Comparison of ENCODE assay signal across 8 cellular contexts in genomic region chr6:124961784-124962611, GRCh38. TPM values are rescaled to one million over a fixed set of nuclear protein-coding genes. Genes with fewer than 3 reads are reported as not detected.
DNase-seq lines count a peak whose midpoint lies in the region; ATAC-seq and TF ChIP-seq lines count a peak whose summit lies in the region.

A gene with protein sequence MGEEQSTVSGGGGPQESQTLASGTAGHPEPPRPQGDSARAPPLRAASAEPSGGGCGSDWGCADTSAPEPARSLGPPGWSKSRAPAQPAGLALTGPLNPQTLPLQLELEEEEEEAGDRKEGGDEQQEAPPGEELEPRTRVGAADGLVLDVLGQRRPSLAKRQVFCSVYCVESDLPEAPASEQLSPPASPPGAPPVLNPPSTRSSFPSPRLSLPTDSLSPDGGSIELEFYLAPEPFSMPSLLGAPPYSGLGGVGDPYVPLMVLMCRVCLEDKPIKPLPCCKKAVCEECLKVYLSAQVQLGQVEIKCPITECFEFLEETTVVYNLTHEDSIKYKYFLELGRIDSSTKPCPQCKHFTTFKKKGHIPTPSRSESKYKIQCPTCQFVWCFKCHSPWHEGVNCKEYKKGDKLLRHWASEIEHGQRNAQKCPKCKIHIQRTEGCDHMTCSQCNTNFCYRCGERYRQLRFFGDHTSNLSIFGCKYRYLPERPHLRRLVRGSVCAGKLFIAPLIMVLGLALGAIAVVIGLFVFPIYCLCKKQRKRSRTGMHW (plus strand): TSS chr6:124962437. CDS start chr6:124962545, 108 bp downstream.

- no peak for TF ChIP-seq CTCF in WI38 (IDR thresholded peaks at IDR 0.05; ENCODE audit: low read depth, low read length)
- peak in 1 of 3 experiments; percentile 26 for TF ChIP-seq CTCF in esophagus muscularis mucosa (IDR thresholded peaks at IDR 0.05)
- TF ChIP-seq CTCF in thyroid gland (IDR thresholded peaks at IDR 0.05) = peak in 2 of 6 experiments; percentile 22 to 29

- 2% methylated on average over 12 of the region's 99 CpGs for WGBS in esophagus muscularis mucosa
- WGBS in thyroid gland, 2 donors = 0% methylated on average over 7 to 26 of the region's 99 CpGs

- H3K9me3 ChIP-seq in esophagus muscularis mucosa (no peaks in the 10 kb centered on the region), thyroid gland (no peaks in the 10 kb centered on the region)

- H3K27me3 ChIP-seq in esophagus muscularis mucosa (no peaks in the 10 kb centered on the region), thyroid gland (no peaks in the 10 kb centered on the region)

- TF ChIP-seq POLR2A in esophagus muscularis mucosa (IDR thresholded peaks at IDR 0.05; ENCODE audit: low read depth) (no peak), thyroid gland (IDR thresholded peaks at IDR 0.05) (peak in 1 of 2 donors; percentile 80)

- no peak for TF ChIP-seq EP300 in esophagus muscularis mucosa (IDR thresholded peaks at IDR 0.05)

- H3K4me3 ChIP-seq in WI38 (ENCODE audit: low read depth, low read length) (peak within 1 kb of the TSS; percentile 63), esophagus muscularis mucosa (peak within 1 kb of the TSS; percentile 79 to 91 (median 86)), thyroid gland (replicated peaks in 1 of 3) (peak within 1 kb of the TSS; percentile 71 to 80 (median 80))

- H3K36me3 ChIP-seq in esophagus muscularis mucosa (no peaks in the 10 kb centered on the region), thyroid gland (no peaks in the 10 kb centered on the region)

- H3K27ac ChIP-seq in esophagus muscularis mucosa (replicated peaks in 1 of 4) = peak within 1 kb of the TSS; percentile 93 to 98 (median 96)
- H3K27ac ChIP-seq in thyroid gland = peak within 1 kb of the TSS; percentile 98 to 99 (median 99)

- DNase-seq in DMS153 (lab: John Stamatoyannopoulos, UW) (peak; percentile 30), DMS153 treated with DMSO at 0.1 percent for 48 hours (lab: John Stamatoyannopoulos, UW; ENCODE audit: unreplicated experiment) (no peak), HuH-7 (ENCODE audit: low spot score) (peak; percentile 70), esophagus muscularis mucosa (ENCODE audit: extremely low spot score) (no peak), middle frontal gyrus (ENCODE audit: extremely low spot score, low spot score) (peak; percentile 17), thyroid gland (peak; percentile 74 to 76)

- peaks cover 0 to 45% (median 39%) of the 10 kb centered on the region in 4 donors for H3K4me1 ChIP-seq in esophagus muscularis mucosa
- H3K4me1 ChIP-seq in thyroid gland = peaks cover 18 to 33% of the 10 kb centered on the region in 2 donors

- no peak for ATAC-seq in HG02623 (IDR thresholded peaks at IDR 0.05; ENCODE audit: unreplicated experiment)

- intact Hi-C loops in esophagus muscularis mucosa (cut with DNase I) = loop anchor here (5.0 kb wide), 1 partner anchor 135 kb away; no protein-coding TSS in a partner anchor
- intact Hi-C loops in thyroid gland (cut with DNase I) = loop anchor here (5.0 kb wide), 1 partner anchor 785 kb away; the partner anchor contains the start of gene HEY2

RNA-seq across cellular contexts. Expression of the gene that starts here (rescaled TPM):
- total RNA-seq in esophagus muscularis mucosa = 10 to 100 TPM; 20.0 to 34.9 (median 23.2) TPM
- 10 to 100 TPM; 29.0 to 53.7 (median 31.0) TPM for total RNA-seq in thyroid gland

Comparison
In these comparisons a context has a peak if more than half of its experiments do, and no peak if none do; other contexts are left out.
1. DNase-seq: peak in DMS153 (single experiment), HuH-7 (single experiment), middle frontal gyrus (single experiment) and thyroid gland (2 of 2); none in DMS153 treated with DMSO at 0.1 percent for 48 hours (single experiment) and esophagus muscularis mucosa (single experiment).
2. Peak in every context shown above with its lines, with median percentiles within 50 percentile points of each other: H3K4me3 ChIP-seq.